ENCODE assay signal across 19 cellular contexts in the genomic region with DNA sequence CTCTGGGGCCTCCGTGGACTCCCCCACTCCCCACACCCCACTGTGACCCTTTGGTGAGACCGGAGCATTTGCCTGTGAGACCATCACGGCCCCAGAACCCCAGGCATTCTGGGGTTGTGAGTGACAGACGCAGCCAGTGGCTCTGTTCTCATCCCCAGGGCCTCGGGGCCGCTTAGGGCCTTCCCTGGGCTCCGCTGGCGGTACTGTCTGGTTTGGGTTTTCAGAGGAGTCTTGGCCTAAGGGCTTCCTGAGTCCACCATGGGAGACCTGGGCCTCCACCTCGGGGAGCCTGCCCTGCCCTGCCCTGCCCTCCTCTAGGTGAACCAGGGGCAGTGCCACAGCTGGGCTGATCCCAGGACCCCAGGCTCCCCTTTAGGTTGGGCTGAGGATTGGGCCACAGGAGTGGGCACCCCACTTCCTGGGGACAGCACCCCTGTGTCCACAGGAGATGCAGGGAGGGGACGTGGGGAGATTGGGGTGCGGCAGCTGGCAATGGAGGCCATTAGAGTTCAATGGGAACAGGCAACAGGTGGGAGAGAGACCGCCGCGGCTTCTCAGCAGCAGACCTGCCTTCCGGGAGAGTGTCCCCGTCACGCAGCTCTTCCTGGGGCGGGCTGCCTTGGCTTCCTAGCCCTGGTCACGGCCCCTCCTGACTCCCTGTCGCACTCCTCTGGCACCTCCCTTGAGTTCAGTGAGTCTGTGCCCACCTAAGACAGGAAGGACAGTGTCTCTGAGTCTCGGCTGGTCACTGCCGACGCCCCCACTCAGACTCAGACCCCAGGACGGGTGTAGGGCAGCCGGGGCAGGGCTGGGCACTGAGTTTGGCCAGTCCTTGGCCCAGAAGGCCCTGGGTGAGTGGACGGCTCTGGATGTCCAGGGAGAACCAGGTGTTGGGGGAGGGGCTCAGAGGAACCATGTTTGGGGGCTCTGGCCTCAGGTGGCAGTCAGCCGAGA.
A peak's percentile ranks its signal among the peaks of the same experiment; 100 is the strongest.
DNase-seq lines count a peak whose midpoint lies in the region; ATAC-seq and TF ChIP-seq lines count a peak whose summit lies in the region.
"Had no signal": no experiment of that assay in that cellular context is flagged by ENCODE, and none has a peak within 500 bp of the region (broad histone marks: within the 10 kb centered on the region; RNA-seq: fewer than 3 reads in every experiment).

No MANE protein-coding gene starts in this region.

- H3K36me3 ChIP-seq in HUES6 (ENCODE audit: control insufficient read depth, insufficient read depth, low read length): peaks cover 43% of the 10 kb centered on the region
- peaks cover 0 to 13% of the 10 kb centered on the region in 2 donors for H3K36me3 ChIP-seq in body of pancreas (replicated peaks in 1 of 2; ENCODE audit: insufficient read depth in 1 of 2, low read depth in 2 of 2)
- H3K36me3 ChIP-seq: ovary had no signal

- H3K4me3 Mint-ChIP-seq in activated CD4-positive, alpha-beta memory T cell treated with anti-CD3 and anti-CD28 coated beads, Interleukin-2, amount 10 ng/mL, durations not matched to agents 7 days and 5 days: no peak overlapping the region
- H3K4me3 Mint-ChIP-seq in activated CD4-positive, alpha-beta memory T cell treated with anti-CD3 and anti-CD28 coated beads for 36 hours: no peak overlapping the region
- no peak overlapping the region for H3K4me3 Mint-ChIP-seq in brain
- H3K4me3 Mint-ChIP-seq in stimulated activated memory B cell treated with anti-CD40 and anti-IgM and Interleukin-4, amounts not matched to agents 10 μg/mL and 1 μg/mL and 100 μg/mL, for 72 hours: peak overlapping the region; percentile 96
- H3K4me3 Mint-ChIP-seq in activated naive CD4-positive, alpha-beta T cell treated with anti-CD3 and anti-CD28 coated beads, Interleukin-2, amount 10 ng/mL, durations not matched to agents 7 days and 5 days: no peak overlapping the region
- H3K4me3 Mint-ChIP-seq: activated CD4-positive, alpha-beta T cell treated with anti-CD3 and anti-CD28 coated beads, Interleukin-2, amount 10 ng/mL, durations not matched to agents 7 days and 5 days had no signal

- no peak for DNase-seq in activated CD4-positive, alpha-beta memory T cell treated with anti-CD3 and anti-CD28 coated beads, Interleukin-2, amount 10 ng/mL, durations not matched to agents 7 days and 5 days
- no peak for DNase-seq in activated CD4-positive, alpha-beta memory T cell treated with anti-CD3 and anti-CD28 coated beads for 36 hours
- DNase-seq in NCI-H510A (lab: John Stamatoyannopoulos, UW) (no peak), body of pancreas (no peak)
- DNase-seq in activated naive CD4-positive, alpha-beta T cell treated with anti-CD3 and anti-CD28 coated beads, Interleukin-2, amount 10 ng/mL, durations not matched to agents 7 days and 5 days: no peak
- DNase-seq: activated CD4-positive, alpha-beta T cell treated with anti-CD3 and anti-CD28 coated beads, Interleukin-2, amount 10 ng/mL, durations not matched to agents 7 days and 5 days; amniotic stem cell; left cardiac atrium; mucosa of descending colon; NCI-H2029 treated with DMSO at 0.1 percent for 48 hours; ovary; stimulated activated CD4-positive, alpha-beta T cell treated with anti-CD3 and anti-CD28 coated beads, Interleukin-4, amount 100 ng/mL, for 4 hours had no signal

- peak overlapping the region; percentile 26 for H3K27ac Mint-ChIP-seq in activated CD4-positive, alpha-beta memory T cell treated with anti-CD3 and anti-CD28 coated beads, Interleukin-2, amount 10 ng/mL, durations not matched to agents 7 days and 5 days
- H3K27ac Mint-ChIP-seq in activated CD4-positive, alpha-beta memory T cell treated with anti-CD3 and anti-CD28 coated beads for 36 hours: no peak overlapping the region
- H3K27ac Mint-ChIP-seq in brain: peak overlapping the region in 3 of 5 experiments; percentile 5 to 99 (median 93)
- peak overlapping the region; percentile 99 for H3K27ac Mint-ChIP-seq in stimulated activated memory B cell treated with anti-CD40 and anti-IgM and Interleukin-4, amounts not matched to agents 10 μg/mL and 1 μg/mL and 100 μg/mL, for 72 hours
- H3K27ac Mint-ChIP-seq in activated naive CD4-positive, alpha-beta T cell treated with anti-CD3 and anti-CD28 coated beads, Interleukin-2, amount 10 ng/mL, durations not matched to agents 7 days and 5 days: no peak overlapping the region

- H3K4me3 ChIP-seq in HUES6 (ENCODE audit: low read depth, low read length) (no peak overlapping the region), body of pancreas (no peak overlapping the region)
- H3K4me3 ChIP-seq: mucosa of descending colon, ovary, SK-N-MC, tibial nerve had no signal

- H3K27me3 ChIP-seq in HUES6 (ENCODE audit: control insufficient read depth, insufficient read depth, low read length): no peaks in the 10 kb centered on the region
- H3K27me3 ChIP-seq in body of pancreas: no peaks in the 10 kb centered on the region
- H3K27me3 ChIP-seq: foreskin keratinocyte, ovary, tibial nerve had no signal

- H3K27ac ChIP-seq in HUES6 (ENCODE audit: low read depth, low read length) (0 out of 2 replicates have a peak overlapping the region, but pooled peaks have one; percentile 1), body of pancreas (peak overlapping the region in 2 of 4 donors; percentile 24 to 41)
- H3K27ac ChIP-seq: foreskin keratinocyte, ovary, SK-N-MC had no signal

- POLR2A ChIA-PET in activated CD4-positive, alpha-beta memory T cell treated with anti-CD3 and anti-CD28 coated beads, Interleukin-2, amount 10 ng/mL, durations not matched to agents 7 days and 5 days (lab: Charles Lee): no interaction called here
- POLR2A ChIA-PET in activated CD4-positive, alpha-beta memory T cell treated with anti-CD3 and anti-CD28 coated beads for 36 hours (lab: Charles Lee): no interaction called here

- TF ChIP-seq POLR2A in body of pancreas (IDR thresholded peaks at IDR 0.05): no peak

- H3K9ac ChIP-seq in HUES6 (ENCODE audit: low read length): no peak overlapping the region

- H3K4me1 ChIP-seq in HUES6 (ENCODE audit: control insufficient read depth, insufficient read depth, low read length) (peaks cover 36% of the 10 kb centered on the region), body of pancreas (peaks cover 42% of the 10 kb centered on the region)
- H3K4me1 ChIP-seq: foreskin keratinocyte had no signal

- H3K9me3 ChIP-seq in HUES6 (ENCODE audit: control insufficient read depth, insufficient read depth, low read depth, low read length) (no peaks in the 10 kb centered on the region), body of pancreas (no peaks in the 10 kb centered on the region)
- H3K9me3 ChIP-seq: mucosa of descending colon, ovary, tibial nerve had no signal

- H3K9me3 Mint-ChIP-seq in activated CD4-positive, alpha-beta memory T cell treated with anti-CD3 and anti-CD28 coated beads, Interleukin-2, amount 10 ng/mL, durations not matched to agents 7 days and 5 days: no peaks in the 10 kb centered on the region
- H3K9me3 Mint-ChIP-seq in activated CD4-positive, alpha-beta memory T cell treated with anti-CD3 and anti-CD28 coated beads for 36 hours: no peaks in the 10 kb centered on the region
- H3K9me3 Mint-ChIP-seq in brain: no peaks in the 10 kb centered on the region
- no peaks in the 10 kb centered on the region for H3K9me3 Mint-ChIP-seq in stimulated activated memory B cell treated with anti-CD40 and anti-IgM and Interleukin-4, amounts not matched to agents 10 μg/mL and 1 μg/mL and 100 μg/mL, for 72 hours
- H3K9me3 Mint-ChIP-seq in activated naive CD4-positive, alpha-beta T cell treated with anti-CD3 and anti-CD28 coated beads, Interleukin-2, amount 10 ng/mL, durations not matched to agents 7 days and 5 days: no peaks in the 10 kb centered on the region
- H3K9me3 Mint-ChIP-seq: activated CD4-positive, alpha-beta T cell treated with anti-CD3 and anti-CD28 coated beads, Interleukin-2, amount 10 ng/mL, durations not matched to agents 7 days and 5 days had no signal

- H3K27me3 Mint-ChIP-seq in activated CD4-positive, alpha-beta memory T cell treated with anti-CD3 and anti-CD28 coated beads, Interleukin-2, amount 10 ng/mL, durations not matched to agents 7 days and 5 days: no peaks in the 10 kb centered on the region
- H3K27me3 Mint-ChIP-seq in activated CD4-positive, alpha-beta memory T cell treated with anti-CD3 and anti-CD28 coated beads for 36 hours: no peaks in the 10 kb centered on the region
- H3K27me3 Mint-ChIP-seq in brain: peaks cover 3% of the 10 kb centered on the region
- H3K27me3 Mint-ChIP-seq in stimulated activated memory B cell treated with anti-CD40 and anti-IgM and Interleukin-4, amounts not matched to agents 10 μg/mL and 1 μg/mL and 100 μg/mL, for 72 hours: no peaks in the 10 kb centered on the region
- no peaks in the 10 kb centered on the region for H3K27me3 Mint-ChIP-seq in activated naive CD4-positive, alpha-beta T cell treated with anti-CD3 and anti-CD28 coated beads, Interleukin-2, amount 10 ng/mL, durations not matched to agents 7 days and 5 days
- H3K27me3 Mint-ChIP-seq: activated CD4-positive, alpha-beta T cell treated with anti-CD3 and anti-CD28 coated beads, Interleukin-2, amount 10 ng/mL, durations not matched to agents 7 days and 5 days had no signal

- WGBS in body of pancreas, 2 donors: 86 to 92% methylated on average over 9 to 27 of the region's 27 CpGs

- CTCF ChIA-PET in activated CD4-positive, alpha-beta memory T cell treated with anti-CD3 and anti-CD28 coated beads, Interleukin-2, amount 10 ng/mL, durations not matched to agents 7 days and 5 days (lab: Charles Lee): no interaction called here
- CTCF ChIA-PET in activated CD4-positive, alpha-beta memory T cell treated with anti-CD3 and anti-CD28 coated beads for 36 hours (lab: Charles Lee): no interaction called here
- CTCF ChIA-PET in activated naive CD4-positive, alpha-beta T cell treated with anti-CD3 and anti-CD28 coated beads, Interleukin-2, amount 10 ng/mL, durations not matched to agents 7 days and 5 days (lab: Charles Lee): no interaction called here

- intact Hi-C loops in activated CD4-positive, alpha-beta memory T cell treated with anti-CD3 and anti-CD28 coated beads for 36 hours (cut with micrococcal nuclease): no loop called here
- intact Hi-C loops in body of pancreas (cut with DNase I): no loop called here

- H3K36me3 Mint-ChIP-seq in activated CD4-positive, alpha-beta memory T cell treated with anti-CD3 and anti-CD28 coated beads, Interleukin-2, amount 10 ng/mL, durations not matched to agents 7 days and 5 days (ENCODE audit: low read depth): peaks cover 12% of the 10 kb centered on the region
- H3K36me3 Mint-ChIP-seq in activated CD4-positive, alpha-beta memory T cell treated with anti-CD3 and anti-CD28 coated beads for 36 hours: peaks cover 18% of the 10 kb centered on the region
- peaks cover 18% of the 10 kb centered on the region for H3K36me3 Mint-ChIP-seq in brain
- H3K36me3 Mint-ChIP-seq in stimulated activated memory B cell treated with anti-CD40 and anti-IgM and Interleukin-4, amounts not matched to agents 10 μg/mL and 1 μg/mL and 100 μg/mL, for 72 hours: peaks cover 60% of the 10 kb centered on the region
- H3K36me3 Mint-ChIP-seq in activated naive CD4-positive, alpha-beta T cell treated with anti-CD3 and anti-CD28 coated beads, Interleukin-2, amount 10 ng/mL, durations not matched to agents 7 days and 5 days: peaks cover 17% of the 10 kb centered on the region

- TF ChIP-seq CTCF in brain (conservative IDR thresholded peaks at IDR 0.05) (no peak), body of pancreas (IDR thresholded peaks at IDR 0.05) (no peak)

- peaks cover 7% of the 10 kb centered on the region for H3K4me1 Mint-ChIP-seq in activated CD4-positive, alpha-beta memory T cell treated with anti-CD3 and anti-CD28 coated beads, Interleukin-2, amount 10 ng/mL, durations not matched to agents 7 days and 5 days
- H3K4me1 Mint-ChIP-seq in activated CD4-positive, alpha-beta memory T cell treated with anti-CD3 and anti-CD28 coated beads for 36 hours (ENCODE audit: low read depth): peaks cover 8% of the 10 kb centered on the region
- peaks cover 33% of the 10 kb centered on the region for H3K4me1 Mint-ChIP-seq in brain
- H3K4me1 Mint-ChIP-seq in stimulated activated memory B cell treated with anti-CD40 and anti-IgM and Interleukin-4, amounts not matched to agents 10 μg/mL and 1 μg/mL and 100 μg/mL, for 72 hours: peaks cover 95% of the 10 kb centered on the region
- H3K4me1 Mint-ChIP-seq in activated naive CD4-positive, alpha-beta T cell treated with anti-CD3 and anti-CD28 coated beads, Interleukin-2, amount 10 ng/mL, durations not matched to agents 7 days and 5 days: peaks cover 13% of the 10 kb centered on the region

- no peak for ATAC-seq in stimulated activated memory B cell treated with anti-CD40 and anti-IgM and Interleukin-4, amounts not matched to agents 10 μg/mL and 1 μg/mL and 100 μg/mL, for 72 hours
- ATAC-seq in body of pancreas: no peak
- ATAC-seq: foreskin keratinocyte, left cardiac atrium, mucosa of descending colon, Panc1 had no signal

Comparison
In these comparisons a context has a peak if more than half of its experiments do, and no peak if none do; other contexts are left out.
1. H3K27ac Mint-ChIP-seq: peak in activated CD4-positive, alpha-beta memory T cell treated with anti-CD3 and anti-CD28 coated beads, Interleukin-2, amount 10 ng/mL, durations not matched to agents 7 days and 5 days (single experiment), brain (3 of 5) and stimulated activated memory B cell treated with anti-CD40 and anti-IgM and Interleukin-4, amounts not matched to agents 10 μg/mL and 1 μg/mL and 100 μg/mL, for 72 hours (single experiment); none in activated CD4-positive, alpha-beta memory T cell treated with anti-CD3 and anti-CD28 coated beads for 36 hours (single experiment) and activated naive CD4-positive, alpha-beta T cell treated with anti-CD3 and anti-CD28 coated beads, Interleukin-2, amount 10 ng/mL, durations not matched to agents 7 days and 5 days (single experiment).